In the genomic region with DNA sequence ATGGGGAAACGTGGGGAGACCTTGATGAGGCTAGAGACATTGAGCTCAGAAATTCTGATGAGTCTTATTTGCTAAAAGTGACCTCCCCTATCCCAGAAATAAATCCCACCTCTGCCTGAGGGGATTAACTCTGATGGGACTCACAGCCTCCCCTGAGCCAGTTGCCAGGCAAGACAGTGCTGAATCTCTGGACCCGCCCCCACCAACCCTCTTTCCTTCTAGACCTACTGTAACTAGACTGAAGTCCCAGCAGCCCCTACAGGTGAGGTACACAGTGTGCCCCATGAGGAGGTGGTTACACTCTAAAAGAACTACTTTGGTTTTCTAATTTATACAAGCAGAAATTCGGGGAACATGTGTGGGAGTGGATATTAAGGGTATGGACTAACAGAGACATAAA, we compare ENCODE assay signal across 35 cellular contexts. TPM values are rescaled to one million over a fixed set of nuclear protein-coding genes. Genes with fewer than 3 reads are reported as not detected.
"Had no signal": no experiment of that assay in that cellular context is flagged by ENCODE, and none has a peak within 500 bp of the region (broad histone marks: within the 10 kb centered on the region; RNA-seq: fewer than 3 reads in every experiment).

No MANE protein-coding gene starts in this region.

- H3K4me3 Mint-ChIP-seq: natural killer cell; nephron; neural crest cell; stimulated activated effector memory CD8-positive, alpha-beta T cell treated with anti-CD3 and anti-CD28 coated beads, Interleukin-12 subunit alpha, Interleukin-12 subunit beta, amount 100 ng/mL, for 72 hours; stimulated activated naive B cell treated with anti-CD40 and anti-IgM and Interleukin-4, amounts not matched to agents 10 μg/mL and 1 μg/mL and 100 μg/mL, for 72 hours; stimulated activated naive CD8-positive, alpha-beta T cell treated with anti-CD3 and anti-CD28 coated beads, Interleukin-15, Interleukin-2, amounts not matched to agents 100 ng/mL and 50 ng/mL, for 24 hours had no signal

- H3K27me3 ChIP-seq: neutrophil, pancreas, right lobe of liver, sigmoid colon, stomach, thyroid gland, tibial nerve, upper lobe of left lung, vagina had no signal

- FAIRE-seq: pancreas, small intestine, urothelium cell line had no signal

- H3K36me3 Mint-ChIP-seq: natural killer cell; stimulated activated effector memory CD8-positive, alpha-beta T cell treated with anti-CD3 and anti-CD28 coated beads, Interleukin-12 subunit alpha, Interleukin-12 subunit beta, amount 100 ng/mL, for 72 hours; stimulated activated naive B cell treated with anti-CD40 and anti-IgM and Interleukin-4, amounts not matched to agents 10 μg/mL and 1 μg/mL and 100 μg/mL, for 72 hours had no signal

- H3K9me3 ChIP-seq: neutrophil, pancreas, prostate gland, right lobe of liver, sigmoid colon, stomach, thoracic aorta, thyroid gland, tibial nerve, upper lobe of left lung, vagina had no signal

- H3K36me3 ChIP-seq: neutrophil, pancreas, prostate gland, right lobe of liver, sigmoid colon, stomach, thoracic aorta, thyroid gland, upper lobe of left lung, vagina had no signal

- ATAC-seq: natural killer cell; pancreas; right cardiac atrium; right lobe of liver; stimulated activated effector memory CD8-positive, alpha-beta T cell treated with anti-CD3 and anti-CD28 coated beads, Interleukin-12 subunit alpha, Interleukin-12 subunit beta, amount 100 ng/mL, for 72 hours; stimulated activated naive B cell treated with anti-CD40 and anti-IgM and Interleukin-4, amounts not matched to agents 10 μg/mL and 1 μg/mL and 100 μg/mL, for 72 hours had no signal

- H3K9me3 Mint-ChIP-seq: natural killer cell; nephron; neural crest cell; stimulated activated effector memory CD8-positive, alpha-beta T cell treated with anti-CD3 and anti-CD28 coated beads, Interleukin-12 subunit alpha, Interleukin-12 subunit beta, amount 100 ng/mL, for 72 hours; stimulated activated naive B cell treated with anti-CD40 and anti-IgM and Interleukin-4, amounts not matched to agents 10 μg/mL and 1 μg/mL and 100 μg/mL, for 72 hours; stimulated activated naive CD8-positive, alpha-beta T cell treated with anti-CD3 and anti-CD28 coated beads, Interleukin-15, Interleukin-2, amounts not matched to agents 100 ng/mL and 50 ng/mL, for 24 hours had no signal

- H3K27ac ChIP-seq: neutrophil, pancreas, prostate gland, right lobe of liver, sigmoid colon, stomach, thoracic aorta, tibial nerve, upper lobe of left lung, vagina had no signal

- H3K27ac Mint-ChIP-seq: natural killer cell; nephron; stimulated activated effector memory CD8-positive, alpha-beta T cell treated with anti-CD3 and anti-CD28 coated beads, Interleukin-12 subunit alpha, Interleukin-12 subunit beta, amount 100 ng/mL, for 72 hours; stimulated activated naive B cell treated with anti-CD40 and anti-IgM and Interleukin-4, amounts not matched to agents 10 μg/mL and 1 μg/mL and 100 μg/mL, for 72 hours; stimulated activated naive CD8-positive, alpha-beta T cell treated with anti-CD3 and anti-CD28 coated beads, Interleukin-15, Interleukin-2, amounts not matched to agents 100 ng/mL and 50 ng/mL, for 24 hours had no signal

- H3K4me3 ChIP-seq: pancreas, prostate gland, right lobe of liver, sigmoid colon, stomach, thoracic aorta, thyroid gland, tibial nerve, upper lobe of left lung, vagina had no signal

- DNase-seq: natural killer cell; nucleus accumbens; pancreas; retina; right cardiac atrium; sigmoid colon; small intestine; stimulated activated CD4-positive, alpha-beta T cell treated with anti-CD3 and anti-CD28 coated beads, Interleukin-15, amount 100 ng/mL, for 24 hours; stimulated activated CD4-positive, alpha-beta T cell treated with anti-CD3 and anti-CD28 coated beads, Interleukin-2, amount 100 ng/mL, for 24 hours; stimulated activated CD4-positive, alpha-beta T cell treated with anti-CD3 and anti-CD28 coated beads, Interleukin-2, amount 100 ng/mL, for 48 hours; stimulated activated CD4-positive, alpha-beta T cell treated with anti-CD3 and anti-CD28 coated beads, Interleukin-4, amount 100 ng/mL, for 24 hours; stimulated activated naive B cell treated with anti-CD40 and anti-IgM and Interleukin-4, amounts not matched to agents 10 μg/mL and 1 μg/mL and 100 μg/mL, for 72 hours; stimulated activated naive CD4-positive, alpha-beta T cell treated with Interleukin-2 at 50 U/mL for 16 hours; stomach; thyroid gland; trophoblast cell; upper lobe of left lung had no signal

- H3K4me1 ChIP-seq: pancreas, prostate gland, right lobe of liver, sigmoid colon, thyroid gland, vagina had no signal

- H3K4me1 Mint-ChIP-seq: nephron had no signal

RNA-seq across cellular contexts. Expression of gene CLRN3, which starts 57.1 kb away (rescaled TPM):
- total RNA-seq: natural killer cell, neural crest cell, omental fat pad, osteocyte, posterior vena cava, prostate gland, pulmonary artery endothelial cell, right cardiac atrium, sigmoid colon, subcutaneous adipose tissue, temporal lobe, thoracic aorta, thyroid gland, tibial nerve, ureter, vagina had no signal
- polyA plus RNA-seq: right cardiac atrium had no signal
